ENCODE assay signal across 23 cellular contexts in the genomic region with DNA sequence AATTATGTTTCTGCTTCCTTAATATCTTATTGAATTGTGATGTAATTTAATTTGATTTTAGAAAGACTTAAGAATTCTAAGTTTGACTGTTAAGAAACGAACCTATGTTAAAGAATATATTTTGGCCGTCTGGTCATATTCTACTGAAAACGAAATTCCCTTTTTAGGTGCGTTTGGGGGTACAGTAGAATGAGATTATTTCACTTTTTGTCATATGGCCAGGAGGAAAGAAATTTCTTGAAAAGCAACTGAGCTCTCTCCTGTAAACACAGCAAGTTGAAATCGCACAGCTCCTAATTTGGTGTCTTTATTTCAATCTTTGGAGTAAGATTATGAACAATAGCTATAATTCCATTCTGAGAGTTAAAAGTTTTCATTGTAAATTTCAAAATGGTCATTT.
"Had no signal": no experiment of that assay in that cellular context is flagged by ENCODE, and none has a peak within 500 bp of the region (broad histone marks: within the 10 kb centered on the region; RNA-seq: fewer than 3 reads in every experiment).

No MANE protein-coding gene starts in this region.

- H3K4me3 ChIP-seq: lung, ovary, smooth muscle cell, tibial nerve had no signal

- DNase-seq: activated CD4-positive, alpha-beta T cell treated with anti-CD3 and anti-CD28 coated beads for 4 hours; activated CD4-positive, alpha-beta T cell treated with anti-CD3 and anti-CD28 coated beads, Interleukin-2, amount 50 U/mL, for 4 hours; activated naive CD4-positive, alpha-beta T cell treated with Interleukin-2 at 50 U/mL for 16 hours; activated T-cell treated with anti-CD3 and anti-CD28 coated beads for 4 hours; activated T-cell treated with anti-CD3 and anti-CD28 coated beads, Interleukin-2, amount 50 U/mL, for 72 hours; anterior cingulate cortex; effector memory CD4-positive, alpha-beta T cell; mesendoderm; ovary; stimulated activated CD4-positive, alpha-beta T cell treated with anti-CD3 and anti-CD28 coated beads, Interleukin-1b, Interleukin-23, amount 100 ng/mL, for 48 hours; stimulated activated CD4-positive, alpha-beta T cell treated with anti-CD3 and anti-CD28 coated beads, Interleukin-4, amount 100 ng/mL, for 4 hours; stimulated activated CD8-positive, alpha-beta memory T cell treated with anti-CD3 and anti-CD28 coated beads, Interleukin-4, amount 100 ng/mL, for 48 hours; stimulated activated naive CD8-positive, alpha-beta T cell treated with anti-CD3 and anti-CD28 coated beads, Interleukin-15, amount 100 ng/mL, for 72 hours; substantia nigra; SW 1271; T-helper 9 cell had no signal

- H3K27me3 ChIP-seq: ovary, tibial nerve had no signal

- H3K4me1 ChIP-seq: tibial nerve had no signal

- H3K9me3 ChIP-seq: ovary, tibial nerve had no signal

- H3K36me3 ChIP-seq: ovary, tibial nerve had no signal

- H3K27ac ChIP-seq: ovary, tibial nerve, VCaP had no signal

- ATAC-seq: activated T-cell treated with anti-CD3 and anti-CD28 coated beads, Interleukin-2, amount 50 U/mL, for 72 hours; left lobe of liver; stimulated activated memory B cell treated with anti-CD40 and anti-IgM and Interleukin-4, amounts not matched to agents 10 μg/mL and 1 μg/mL and 100 μg/mL, for 72 hours; stimulated activated naive CD8-positive, alpha-beta T cell treated with anti-CD3 and anti-CD28 coated beads, Interleukin-15, amount 100 ng/mL, for 72 hours had no signal

- FAIRE-seq: colon had no signal
